Comparison of ENCODE assay signal across 32 cellular contexts in the genomic region with DNA sequence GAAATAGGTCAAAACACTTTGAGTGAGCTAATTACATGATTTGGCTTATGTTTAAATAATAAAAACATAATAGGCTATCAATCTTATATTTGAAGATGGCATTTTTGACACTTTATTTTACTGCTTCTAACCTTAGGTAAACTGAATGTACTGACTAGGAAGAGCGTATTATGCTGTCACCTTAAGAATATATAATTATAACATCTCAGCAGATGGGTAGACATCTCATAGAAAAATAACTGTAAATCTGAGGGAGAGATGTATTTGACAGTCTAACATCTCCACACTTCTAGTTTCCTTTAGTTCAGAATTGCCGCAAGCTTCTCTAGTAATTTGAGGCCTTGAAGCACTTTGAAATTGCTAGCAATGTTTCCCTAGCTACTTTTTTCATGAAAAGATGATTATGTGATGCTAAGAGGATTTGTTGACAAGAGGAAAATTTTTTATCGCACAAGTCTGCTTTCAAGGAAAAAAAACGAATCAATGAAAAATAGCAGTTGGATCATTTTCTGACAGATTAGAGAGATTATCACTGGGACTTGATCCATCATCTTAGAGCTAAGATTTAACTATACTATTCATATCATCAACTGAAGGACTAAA.
"Had no signal": no experiment of that assay in that cellular context is flagged by ENCODE, and none has a peak within 500 bp of the region (broad histone marks: within the 10 kb centered on the region; RNA-seq: fewer than 3 reads in every experiment).

No MANE protein-coding gene starts in this region.

- H3K9me3 Mint-ChIP-seq: activated CD4-positive, alpha-beta memory T cell treated with anti-CD3 and anti-CD28 coated beads for 36 hours; activated CD4-positive, alpha-beta T cell treated with anti-CD3 and anti-CD28 coated beads, Interleukin-2, amount 10 ng/mL, durations not matched to agents 24 days and 14 days; activated CD8-positive, alpha-beta T cell treated with anti-CD3 and anti-CD28 coated beads for 36 hours; activated naive CD4-positive, alpha-beta T cell treated with anti-CD3 and anti-CD28 coated beads, Interleukin-2, amount 10 ng/mL, durations not matched to agents 7 days and 5 days; activated naive CD4-positive, alpha-beta T cell treated with anti-CD3 and anti-CD28 coated beads, Interleukin-2, amount 50 U/mL, for 24 hours; activated naive CD8-positive, alpha-beta T cell treated with anti-CD3 and anti-CD28 coated beads, Interleukin-2, amount 10 ng/mL, durations not matched to agents 7 days and 5 days; activated naive CD8-positive, alpha-beta T cell treated with anti-CD3 and anti-CD28 coated beads, Interleukin-2, amount 50 U/mL, for 24 hours; activated T-cell treated with anti-CD3 and anti-CD28 coated beads, Interleukin-2, amount 50 U/mL, for 4 hours; activated T-helper 2 cell treated with anti-CD3 and anti-CD28 coated beads, Interferon-gamma antibody, Interleukin-2, Interleukin-4, amounts not matched to agents 10 μg/mL and 5 μg/mL and 100 μg/mL, durations not matched to agents 14 hours and 24 hours and 36 hours; brain; central memory CD8-positive, alpha-beta T cell; T-helper 1 cell treated with Interleukin-12 subunit alpha and Interleukin-12 subunit beta and Interleukin-4 antibody, amounts not matched to agents 30 μg/mL and 1 μg/mL, for 36 hours; T-helper 2 cell treated with Interferon-gamma antibody and Interleukin-4, amounts not matched to agents 5 μg/mL and 100 μg/mL, for 36 hours had no signal

- ATAC-seq: activated CD8-positive, alpha-beta T cell treated with anti-CD3 and anti-CD28 coated beads for 36 hours; activated naive CD8-positive, alpha-beta T cell treated with anti-CD3 and anti-CD28 coated beads, Interleukin-2, amount 50 U/mL, for 24 hours; activated T-cell treated with anti-CD3 and anti-CD28 coated beads, Interleukin-2, amount 50 U/mL, for 4 hours had no signal

- H3K36me3 Mint-ChIP-seq: activated CD4-positive, alpha-beta memory T cell treated with anti-CD3 and anti-CD28 coated beads for 36 hours; activated naive CD4-positive, alpha-beta T cell treated with anti-CD3 and anti-CD28 coated beads, Interleukin-2, amount 10 ng/mL, durations not matched to agents 7 days and 5 days; activated naive CD4-positive, alpha-beta T cell treated with anti-CD3 and anti-CD28 coated beads, Interleukin-2, amount 50 U/mL, for 24 hours; activated naive CD8-positive, alpha-beta T cell treated with anti-CD3 and anti-CD28 coated beads, Interleukin-2, amount 10 ng/mL, durations not matched to agents 7 days and 5 days; brain had no signal

- FAIRE-seq: bronchial epithelial cell, TTC549 had no signal

- H3K4me1 Mint-ChIP-seq: activated B cell treated with CpG ODN at 0.5 μM for 24 hours; activated CD4-positive, alpha-beta T cell treated with anti-CD3 and anti-CD28 coated beads, Interleukin-2, amount 10 ng/mL, durations not matched to agents 24 days and 14 days; activated naive CD4-positive, alpha-beta T cell treated with anti-CD3 and anti-CD28 coated beads, Interleukin-2, amount 10 ng/mL, durations not matched to agents 7 days and 5 days; activated naive CD4-positive, alpha-beta T cell treated with anti-CD3 and anti-CD28 coated beads, Interleukin-2, amount 50 U/mL, for 24 hours; activated naive CD8-positive, alpha-beta T cell treated with anti-CD3 and anti-CD28 coated beads, Interleukin-2, amount 10 ng/mL, durations not matched to agents 7 days and 5 days; activated naive CD8-positive, alpha-beta T cell treated with anti-CD3 and anti-CD28 coated beads, Interleukin-2, amount 50 U/mL, for 24 hours; central memory CD8-positive, alpha-beta T cell had no signal

- H3K4me3 Mint-ChIP-seq: activated B cell treated with CpG ODN at 0.5 μM for 24 hours; activated CD4-positive, alpha-beta memory T cell treated with anti-CD3 and anti-CD28 coated beads for 36 hours; activated CD4-positive, alpha-beta T cell treated with anti-CD3 and anti-CD28 coated beads, Interleukin-2, amount 10 ng/mL, durations not matched to agents 24 days and 14 days; activated CD8-positive, alpha-beta T cell treated with anti-CD3 and anti-CD28 coated beads for 36 hours; activated naive CD4-positive, alpha-beta T cell treated with anti-CD3 and anti-CD28 coated beads, Interleukin-2, amount 10 ng/mL, durations not matched to agents 7 days and 5 days; activated naive CD4-positive, alpha-beta T cell treated with anti-CD3 and anti-CD28 coated beads, Interleukin-2, amount 50 U/mL, for 24 hours; activated naive CD8-positive, alpha-beta T cell; activated naive CD8-positive, alpha-beta T cell treated with anti-CD3 and anti-CD28 coated beads, Interleukin-2, amount 10 ng/mL, durations not matched to agents 7 days and 5 days; activated naive CD8-positive, alpha-beta T cell treated with anti-CD3 and anti-CD28 coated beads, Interleukin-2, amount 50 U/mL, for 24 hours; activated T-cell treated with anti-CD3 and anti-CD28 coated beads, Interleukin-2, amount 50 U/mL, for 4 hours; brain; central memory CD8-positive, alpha-beta T cell; T-helper 1 cell treated with Interleukin-12 subunit alpha and Interleukin-12 subunit beta and Interleukin-4 antibody, amounts not matched to agents 30 μg/mL and 1 μg/mL, for 36 hours; T-helper 2 cell treated with Interferon-gamma antibody and Interleukin-4, amounts not matched to agents 5 μg/mL and 100 μg/mL, for 36 hours had no signal

- DNase-seq: activated B cell treated with CpG ODN at 0.5 μM for 24 hours; activated CD4-positive, alpha-beta memory T cell treated with anti-CD3 and anti-CD28 coated beads for 36 hours; activated CD4-positive, alpha-beta T cell treated with anti-CD3 and anti-CD28 coated beads for 4 hours; activated CD4-positive, alpha-beta T cell treated with anti-CD3 and anti-CD28 coated beads, Interleukin-2, amount 10 ng/mL, durations not matched to agents 24 days and 14 days; activated CD4-positive, alpha-beta T cell treated with anti-CD3 and anti-CD28 coated beads, Interleukin-2, amount 50 U/mL, for 1 hour; activated CD4-positive, alpha-beta T cell treated with anti-CD3 and anti-CD28 coated beads, Interleukin-2, amount 50 U/mL, for 4 hours; activated CD4-positive, CD25-positive, alpha-beta regulatory T cell treated with anti-CD3 and anti-CD28 coated beads, Interleukin-2, amount 50 U/mL, for 72 hours; activated CD8-positive, alpha-beta memory T cell treated with anti-CD3 and anti-CD28 coated beads, Interleukin-2, amount 50 U/mL, for 4 hours; activated CD8-positive, alpha-beta T cell treated with anti-CD3 and anti-CD28 coated beads for 36 hours; activated effector memory CD4-positive, alpha-beta T cell treated with Interleukin-2 at 50 U/mL for 16 hours; activated gamma-delta T cell; activated naive CD4-positive, alpha-beta T cell treated with anti-CD3 and anti-CD28 coated beads, Interleukin-2, amount 10 ng/mL, durations not matched to agents 7 days and 5 days; activated naive CD4-positive, alpha-beta T cell treated with Interleukin-2 at 50 U/mL for 16 hours; activated naive CD8-positive, alpha-beta T cell treated with anti-CD3 and anti-CD28 coated beads, Interleukin-2, amount 10 ng/mL, durations not matched to agents 7 days and 5 days; activated naive CD8-positive, alpha-beta T cell treated with anti-CD3 and anti-CD28 coated beads, Interleukin-2, amount 50 U/mL, for 24 hours; activated T-cell treated with anti-CD3 and anti-CD28 coated beads for 4 hours; activated T-cell treated with anti-CD3 and anti-CD28 coated beads, Interleukin-2, amount 50 U/mL, for 1 hour; activated T-cell treated with anti-CD3 and anti-CD28 coated beads, Interleukin-2, amount 50 U/mL, for 4 hours; amygdala; anterior cingulate cortex; cerebellar nuclear complex; T-helper 2 cell; T-helper 9 cell had no signal

- H3K27me3 Mint-ChIP-seq: activated B cell treated with CpG ODN at 0.5 μM for 24 hours; activated CD4-positive, alpha-beta memory T cell treated with anti-CD3 and anti-CD28 coated beads for 36 hours; activated CD4-positive, alpha-beta T cell treated with anti-CD3 and anti-CD28 coated beads, Interleukin-2, amount 10 ng/mL, durations not matched to agents 24 days and 14 days; activated CD8-positive, alpha-beta T cell treated with anti-CD3 and anti-CD28 coated beads for 36 hours; activated naive CD4-positive, alpha-beta T cell treated with anti-CD3 and anti-CD28 coated beads, Interleukin-2, amount 10 ng/mL, durations not matched to agents 7 days and 5 days; activated naive CD4-positive, alpha-beta T cell treated with anti-CD3 and anti-CD28 coated beads, Interleukin-2, amount 50 U/mL, for 24 hours; activated naive CD8-positive, alpha-beta T cell; activated naive CD8-positive, alpha-beta T cell treated with anti-CD3 and anti-CD28 coated beads, Interleukin-2, amount 10 ng/mL, durations not matched to agents 7 days and 5 days; activated naive CD8-positive, alpha-beta T cell treated with anti-CD3 and anti-CD28 coated beads, Interleukin-2, amount 50 U/mL, for 24 hours; brain; central memory CD8-positive, alpha-beta T cell had no signal

- H3K27ac Mint-ChIP-seq: activated B cell treated with CpG ODN at 0.5 μM for 24 hours; activated CD4-positive, alpha-beta memory T cell treated with anti-CD3 and anti-CD28 coated beads for 36 hours; activated CD4-positive, alpha-beta T cell treated with anti-CD3 and anti-CD28 coated beads, Interleukin-2, amount 10 ng/mL, durations not matched to agents 24 days and 14 days; activated CD8-positive, alpha-beta T cell treated with anti-CD3 and anti-CD28 coated beads for 36 hours; activated naive CD4-positive, alpha-beta T cell treated with anti-CD3 and anti-CD28 coated beads, Interleukin-2, amount 10 ng/mL, durations not matched to agents 7 days and 5 days; activated naive CD4-positive, alpha-beta T cell treated with anti-CD3 and anti-CD28 coated beads, Interleukin-2, amount 50 U/mL, for 24 hours; activated naive CD8-positive, alpha-beta T cell; activated naive CD8-positive, alpha-beta T cell treated with anti-CD3 and anti-CD28 coated beads, Interleukin-2, amount 10 ng/mL, durations not matched to agents 7 days and 5 days; activated naive CD8-positive, alpha-beta T cell treated with anti-CD3 and anti-CD28 coated beads, Interleukin-2, amount 50 U/mL, for 24 hours; activated T-helper 2 cell treated with anti-CD3 and anti-CD28 coated beads, Interferon-gamma antibody, Interleukin-2, Interleukin-4, amounts not matched to agents 10 μg/mL and 5 μg/mL and 100 μg/mL, durations not matched to agents 14 hours and 24 hours and 36 hours; T-helper 1 cell treated with Interleukin-12 subunit alpha and Interleukin-12 subunit beta and Interleukin-4 antibody, amounts not matched to agents 30 μg/mL and 1 μg/mL, for 36 hours; T-helper 2 cell treated with Interferon-gamma antibody and Interleukin-4, amounts not matched to agents 5 μg/mL and 100 μg/mL, for 36 hours had no signal
